In genomic region chr2:74959106-74959751, GRCh38 we compare ENCODE assay signal across 8 cellular contexts. TPM values are rescaled to one million over a fixed set of nuclear protein-coding genes. Genes with fewer than 3 reads are reported as not detected.
DNase-seq lines count a peak whose midpoint lies in the region; ATAC-seq lines count a peak whose summit lies in the region.

No MANE protein-coding gene starts in this region.

- H3K4me1 ChIP-seq in iPS-18a (ENCODE audit: control insufficient read depth, low read depth, low read length): no peaks in the 10 kb centered on the region

- peak overlapping the region; percentile 86 for H3K27ac Mint-ChIP-seq in activated CD4-positive, alpha-beta T cell treated with anti-CD3 and anti-CD28 coated beads, Interleukin-2, amount 10 ng/mL, durations not matched to agents 24 days and 14 days
- peak overlapping the region; percentile 69 for H3K27ac Mint-ChIP-seq in activated T-cell treated with anti-CD3 and anti-CD28 coated beads, Interleukin-2, amount 50 U/mL, for 72 hours

- H3K36me3 Mint-ChIP-seq in activated CD4-positive, alpha-beta T cell treated with anti-CD3 and anti-CD28 coated beads, Interleukin-2, amount 10 ng/mL, durations not matched to agents 24 days and 14 days (ENCODE audit: low read depth): peaks cover 50% of the 10 kb centered on the region
- H3K36me3 Mint-ChIP-seq in activated T-cell treated with anti-CD3 and anti-CD28 coated beads, Interleukin-2, amount 50 U/mL, for 72 hours (ENCODE audit: insufficient read depth in 2 of 2): peaks cover 3 to 11% of the 10 kb centered on the region in 2 donors

- H3K36me3 ChIP-seq in iPS-18a (ENCODE audit: control insufficient read depth, low read depth, low read length): no peaks in the 10 kb centered on the region

- intact Hi-C loops in activated CD4-positive, alpha-beta T cell treated with anti-CD3 and anti-CD28 coated beads, Interleukin-2, amount 10 ng/mL, durations not matched to agents 24 days and 14 days (cut with micrococcal nuclease): loop anchor here (2.0 kb wide), 2 partner anchors 688 to 752 kb away; partner anchors contain the start of genes GCFC2 and MRPL19

- H3K4me3 Mint-ChIP-seq in activated CD4-positive, alpha-beta T cell treated with anti-CD3 and anti-CD28 coated beads, Interleukin-2, amount 10 ng/mL, durations not matched to agents 24 days and 14 days: peak overlapping the region; percentile 82
- H3K4me3 Mint-ChIP-seq in activated T-cell treated with anti-CD3 and anti-CD28 coated beads, Interleukin-2, amount 50 U/mL, for 72 hours: peak overlapping the region; percentile 69 to 88

- H3K9me3 ChIP-seq in iPS-18a (ENCODE audit: control insufficient read depth, low read depth, low read length): peaks cover 4% of the 10 kb centered on the region

- H3K27me3 ChIP-seq in iPS-18a (ENCODE audit: control insufficient read depth, insufficient read depth, low read length): peaks cover 11% of the 10 kb centered on the region

- no peak for ATAC-seq in activated T-cell treated with anti-CD3 and anti-CD28 coated beads, Interleukin-2, amount 50 U/mL, for 72 hours (replicated peaks in 1 of 2)
- ATAC-seq in HG03378 (IDR thresholded peaks at IDR 0.05; ENCODE audit: unreplicated experiment): no peak

- no peak for DNase-seq in activated CD4-positive, alpha-beta T cell treated with anti-CD3 and anti-CD28 coated beads, Interleukin-2, amount 10 ng/mL, durations not matched to agents 24 days and 14 days
- DNase-seq in activated CD4-positive, alpha-beta T cell treated with anti-CD3 and anti-CD28 coated beads, Interleukin-2, amount 50 U/mL, for 4 hours: no peak
- peak in 1 of 2 donors; percentile 8 for DNase-seq in activated T-cell treated with anti-CD3 and anti-CD28 coated beads, Interleukin-2, amount 50 U/mL, for 72 hours
- no peak for DNase-seq in substantia nigra (lab: John Stamatoyannopoulos, UW)
- no peak for DNase-seq in HPDE6-E6E7 (ENCODE audit: extremely low spot score)
- no peak for DNase-seq in stimulated activated CD4-positive, alpha-beta T cell treated with anti-CD3 and anti-CD28 coated beads, Interleukin-4, amount 100 ng/mL, for 24 hours

- H3K4me3 ChIP-seq in iPS-18a (ENCODE audit: low read length): peak overlapping the region; percentile 57

- H3K9me3 Mint-ChIP-seq in activated CD4-positive, alpha-beta T cell treated with anti-CD3 and anti-CD28 coated beads, Interleukin-2, amount 10 ng/mL, durations not matched to agents 24 days and 14 days: peaks cover 12% of the 10 kb centered on the region
- H3K9me3 Mint-ChIP-seq in activated T-cell treated with anti-CD3 and anti-CD28 coated beads, Interleukin-2, amount 50 U/mL, for 72 hours: peaks cover 0 to under 1% of the 10 kb centered on the region in 2 donors

- no peak overlapping the region for H3K9ac ChIP-seq in iPS-18a (ENCODE audit: low read length)

- H3K27ac ChIP-seq in iPS-18a (ENCODE audit: low read length): no peak overlapping the region
- H3K27ac ChIP-seq in substantia nigra (ENCODE audit: low read depth, low read length, poor library complexity, severe bottlenecking): peak overlapping the region; percentile 93

- H3K4me1 Mint-ChIP-seq in activated CD4-positive, alpha-beta T cell treated with anti-CD3 and anti-CD28 coated beads, Interleukin-2, amount 10 ng/mL, durations not matched to agents 24 days and 14 days: peaks cover 47% of the 10 kb centered on the region
- peaks cover 52% of the 10 kb centered on the region for H3K4me1 Mint-ChIP-seq in activated T-cell treated with anti-CD3 and anti-CD28 coated beads, Interleukin-2, amount 50 U/mL, for 72 hours (ENCODE audit: low read depth)

- H3K27me3 Mint-ChIP-seq in activated CD4-positive, alpha-beta T cell treated with anti-CD3 and anti-CD28 coated beads, Interleukin-2, amount 10 ng/mL, durations not matched to agents 24 days and 14 days: no peaks in the 10 kb centered on the region
- H3K27me3 Mint-ChIP-seq in activated T-cell treated with anti-CD3 and anti-CD28 coated beads, Interleukin-2, amount 50 U/mL, for 72 hours (ENCODE audit: low read depth): no peaks in the 10 kb centered on the region

RNA-seq across cellular contexts. Expression of gene POLE4, which starts 0.8 kb away (rescaled TPM):
- total RNA-seq in activated CD4-positive, alpha-beta T cell treated with anti-CD3 and anti-CD28 coated beads, Interleukin-2, amount 10 ng/mL, durations not matched to agents 24 days and 14 days: 53.1 and 58.3 TPM in 2 replicates
- 10 to 100 TPM; 44.8 to 47.8 TPM for total RNA-seq in activated T-cell treated with anti-CD3 and anti-CD28 coated beads, Interleukin-2, amount 50 U/mL, for 72 hours
